28 cellular contexts compared by ENCODE assay signal in genomic region chr5:32903613-32904012, GRCh38.
"Had no signal": no experiment of that assay in that cellular context is flagged by ENCODE, and none has a peak within 500 bp of the region (broad histone marks: within the 10 kb centered on the region; RNA-seq: fewer than 3 reads in every experiment).

No MANE protein-coding gene starts in this region.

- H3K4me1 ChIP-seq: neural progenitor cell, parathyroid adenoma, psoas muscle, spleen, suprapubic skin, testis, tibial artery, transverse colon, upper lobe of right lung, uterus had no signal

- DNase-seq: natural killer cell; occipital lobe; ovary; posterior cingulate gyrus; psoas muscle; right cardiac atrium; spleen; stimulated activated CD4-positive, alpha-beta T cell treated with anti-CD3 and anti-CD28 coated beads, Interleukin-12 subunit alpha, Interleukin-12 subunit beta, amount 100 ng/mL, for 4 hours; stimulated activated CD4-positive, alpha-beta T cell treated with anti-CD3 and anti-CD28 coated beads, Interleukin-1b, Interleukin-23, amount 100 ng/mL, for 48 hours; stimulated activated CD4-positive, alpha-beta T cell treated with anti-CD3 and anti-CD28 coated beads, Interleukin-4, amount 100 ng/mL, for 1 hour; stimulated activated CD4-positive, alpha-beta T cell treated with anti-CD3 and anti-CD28 coated beads, Interleukin-4, amount 100 ng/mL, for 4 hours; stimulated activated CD8-positive, alpha-beta memory T cell treated with anti-CD3 and anti-CD28 coated beads, Interleukin-4, amount 100 ng/mL, for 48 hours; stimulated activated naive CD4-positive, alpha-beta T cell; stimulated activated naive CD8-positive, alpha-beta T cell treated with anti-CD3 and anti-CD28 coated beads, Interleukin-15, amount 100 ng/mL, for 72 hours; stimulated activated naive CD8-positive, alpha-beta T cell treated with anti-CD3 and anti-CD28 coated beads, Interleukin-15, Interleukin-2, amounts not matched to agents 100 U/mL and 50 U/mL, for 24 hours; substantia nigra; testis; tibial artery; transverse colon; upper lobe of right lung; uterus had no signal

- H3K36me3 ChIP-seq: neural progenitor cell, ovary, spleen, suprapubic skin, tibial artery, transverse colon, upper lobe of right lung, uterus had no signal

- H3K27ac ChIP-seq: neural progenitor cell, ovary, parathyroid adenoma, psoas muscle, skin epidermis, spleen, suprapubic skin, testis, tibial artery, transverse colon, upper lobe of right lung, uterus had no signal

- H3K4me2 ChIP-seq: neural progenitor cell, smooth muscle cell had no signal

- H3K79me2 ChIP-seq: parathyroid adenoma had no signal

- ATAC-seq: natural killer cell; psoas muscle; right cardiac atrium; sciatic nerve; stimulated activated memory B cell treated with anti-CD40 and anti-IgM and Interleukin-4, amounts not matched to agents 10 μg/mL and 1 μg/mL and 100 μg/mL, for 72 hours; stimulated activated naive CD8-positive, alpha-beta T cell treated with anti-CD3 and anti-CD28 coated beads, Interleukin-15, amount 100 ng/mL, for 72 hours; stimulated activated naive CD8-positive, alpha-beta T cell treated with anti-CD3 and anti-CD28 coated beads, Interleukin-15, Interleukin-2, amounts not matched to agents 100 U/mL and 50 U/mL, for 24 hours; upper lobe of right lung had no signal

- H3K9me3 ChIP-seq: ovary, psoas muscle, testis, transverse colon, upper lobe of right lung, uterus had no signal

- H3K27me3 ChIP-seq: neural progenitor cell, ovary, spleen, suprapubic skin, testis, tibial artery, transverse colon, upper lobe of right lung, uterus had no signal

- H3K9ac ChIP-seq: neural progenitor cell, parathyroid adenoma had no signal

- H2AFZ ChIP-seq: neural progenitor cell, parathyroid adenoma had no signal

- H3K4me3 ChIP-seq: neural progenitor cell, ovary, psoas muscle, skin epidermis, smooth muscle cell, spleen, suprapubic skin, testis, tibial artery, transverse colon, upper lobe of right lung, uterus had no signal
